ENCODE assay signal across 8 cellular contexts in genomic region chr7:88344956-88345832, GRCh38. TPM values are rescaled to one million over a fixed set of nuclear protein-coding genes. Genes with fewer than 3 reads are reported as not detected.
DNase-seq lines count a peak whose midpoint lies in the region; ATAC-seq, FAIRE-seq and TF ChIP-seq lines count a peak whose summit lies in the region.

No MANE protein-coding gene starts in this region.

- H2AFZ ChIP-seq in HCT116 (ENCODE audit: low read depth, low read length, poor library complexity, severe bottlenecking) (peak overlapping the region; percentile 55), endothelial cell of umbilical vein (ENCODE audit: low read depth, low read length) (no peak overlapping the region)

- ATAC-seq in HCT116 (peak; percentile 99), GM19328 (IDR thresholded peaks at IDR 0.05; ENCODE audit: unreplicated experiment) (no peak)

- H3K27ac ChIP-seq in HCT116 (ENCODE audit: low read depth, low read length) (no peak overlapping the region), endothelial cell of umbilical vein (ENCODE audit: insufficient read depth, low read depth, low read length) (no peak overlapping the region)

- FAIRE-seq in endothelial cell of umbilical vein (lab: Jason Lieb, UNC) = peak; percentile 85

- no peaks in the 10 kb centered on the region for H3K9me2 ChIP-seq in HCT116 (ENCODE audit: insufficient read depth)

- H4K20me1 ChIP-seq in HCT116 (ENCODE audit: insufficient read depth) (no peaks in the 10 kb centered on the region), endothelial cell of umbilical vein (replicated peaks; ENCODE audit: control insufficient read depth, extremely low read depth, insufficient read depth, low read length) (no peaks in the 10 kb centered on the region)

- POLR2A ChIA-PET in HCT116 (lab: Charles Lee) = no interaction called here
- POLR2A ChIA-PET in endothelial cell of umbilical vein (lab: Charles Lee) = no interaction called here

- H3K27me3 ChIP-seq in HCT116 (ENCODE audit: insufficient read depth, low read length) (no peaks in the 10 kb centered on the region), endothelial cell of umbilical vein (ENCODE audit: control insufficient read depth in 2 of 2, insufficient read depth in 2 of 2, low read length in 2 of 2) (peaks cover 0 to 5% of the 10 kb centered on the region in 2 experiments)

- RAD21 ChIA-PET in HCT116 (lab: Charles Lee; ENCODE audit: low non-redundant PET in 1 of 2, low total read pairs in 2 of 2, uncharacterized antibody in 2 of 2, unreplicated experiment in 2 of 2) = interaction anchor here in 1 of 2 experiments (0.9 to 1.0 kb wide), 2 partner anchors 12 to 201 kb away, joined by 3 read pairs; no protein-coding TSS in a partner anchor

- dilution Hi-C loops in endothelial cell of umbilical vein (cut with MboI; ENCODE audit: extremely low pct_ligation_motif_present, low sequenced_read_pairs) = no loop called here

- TF ChIP-seq CTCF in HCT116 (IDR thresholded peaks at IDR 0.05 in 2 of 3, conservative IDR thresholded peaks at IDR 0.05 in 1 of 3; ENCODE audit: borderline replicate concordance in 1 of 3, insufficient read depth in 1 of 3, low read depth in 2 of 3, low read length in 2 of 3) = peak; percentile 26 to 66 (median 52); a peak in 5 of 6 replicates
- peak; percentile 35 to 69 for TF ChIP-seq CTCF in endothelial cell of umbilical vein (IDR thresholded peaks at IDR 0.05; ENCODE audit: extremely low read depth in 1 of 2, insufficient read depth in 1 of 2, low read depth in 1 of 2, low read length in 2 of 2)

- TF ChIP-seq POLR2A in HCT116 (IDR thresholded peaks at IDR 0.05; ENCODE audit: borderline replicate concordance, extremely low read depth, insufficient read depth, insufficient read length) (no peak), endothelial cell of umbilical vein (IDR thresholded peaks at IDR 0.05; ENCODE audit: low read depth, low read length) (no peak)

- H3K9me1 ChIP-seq in endothelial cell of umbilical vein (replicated peaks; ENCODE audit: control insufficient read depth, extremely low read depth, insufficient read depth, low read length) = no peaks in the 10 kb centered on the region

- CTCF ChIA-PET in HCT116 (lab: Charles Lee) = interaction anchor here (0.7 to 2.0 kb wide), 3 partner anchors 12 to 118 kb away, joined by 3 to 19 read pairs (median 5); no protein-coding TSS in a partner anchor
- CTCF ChIA-PET in endothelial cell of umbilical vein (lab: Charles Lee) = interaction anchor here (0.6 to 2.9 kb wide), 19 partner anchors 9 to 1278 kb away, joined by 3 to 56 read pairs (median 4); no protein-coding TSS in a partner anchor

- intact Hi-C loops in HCT116 (cut with micrococcal nuclease) (no loop called here), endothelial cell of umbilical vein (cut with micrococcal nuclease) (no loop called here)

- H3K36me3 ChIP-seq in HCT116 (ENCODE audit: control insufficient read depth in 1 of 2, insufficient read depth in 2 of 2, low read length in 2 of 2) (no peaks in the 10 kb centered on the region), endothelial cell of umbilical vein (ENCODE audit: control insufficient read depth in 2 of 2, extremely low read depth in 1 of 2, insufficient read depth in 2 of 2, low read length in 2 of 2) (no peaks in the 10 kb centered on the region)

- H3K9me3 ChIP-seq in HCT116 (ENCODE audit: control insufficient read depth in 1 of 2, insufficient read depth in 1 of 2, low read depth in 1 of 2, low read length in 2 of 2) (no peaks in the 10 kb centered on the region), endothelial cell of umbilical vein (replicated peaks; ENCODE audit: control insufficient read depth, insufficient read depth, low read length) (no peaks in the 10 kb centered on the region)

- BruUV-seq in HCT116 (replicated peaks; lab: Mats Ljungman, UMichigan) (no TSS peak), endothelial cell of umbilical vein (replicated peaks; lab: Mats Ljungman, UMichigan) (no TSS peak)

- no peaks in the 10 kb centered on the region for H3K79me2 ChIP-seq in HCT116 (ENCODE audit: insufficient read depth, low read length)
- no peaks in the 10 kb centered on the region for H3K79me2 ChIP-seq in endothelial cell of umbilical vein (ENCODE audit: control insufficient read depth, insufficient read depth, low read length)

- H3K4me2 ChIP-seq in HCT116 (ENCODE audit: low read length) = peak overlapping the region; percentile 30
- H3K4me2 ChIP-seq in endothelial cell of umbilical vein (ENCODE audit: insufficient read depth, low read length) = no peak overlapping the region

- no peaks in the 10 kb centered on the region for H3K4me1 ChIP-seq in HCT116 (ENCODE audit: control insufficient read depth in 1 of 2, insufficient read depth in 2 of 2, low read length in 2 of 2)
- no peaks in the 10 kb centered on the region for H3K4me1 ChIP-seq in endothelial cell of umbilical vein (ENCODE audit: control insufficient read depth, extremely low read depth, insufficient read depth, low read length)

- no peak overlapping the region for H3K4me3 ChIP-seq in HCT116 (replicated peaks in 1 of 2; ENCODE audit: low read depth in 1 of 2, low read length in 2 of 2)
- H3K4me3 ChIP-seq in endothelial cell of umbilical vein (replicated peaks in 1 of 3; ENCODE audit: insufficient read depth in 1 of 3, low read depth in 1 of 3, low read length in 3 of 3) = no peak overlapping the region

- DNase-seq in ELR (ENCODE audit: low read depth) (peak; percentile 5), HCT116 (ENCODE audit: low read depth, low spot score) (peak; percentile 23), NOMO-1 (lab: John Stamatoyannopoulos, UW; ENCODE audit: unreplicated experiment in 2 of 2) (peak; percentile 71 to 77), endothelial cell of umbilical vein (ENCODE audit: low read depth, low spot score) (peak; percentile 25), mucosa of gallbladder (ENCODE audit: low spot score) (peak; percentile 44), NCI-H1694 (lab: John Stamatoyannopoulos, UW) (no peak)
- DNase-seq in stimulated activated CD4-positive, alpha-beta T cell treated with anti-CD3 and anti-CD28 coated beads, Interleukin-2, amount 100 ng/mL, for 48 hours = no peak

- TF ChIP-seq RAD21 in HCT116 (IDR thresholded peaks at IDR 0.05; ENCODE audit: low read depth) = peak; percentile 59

- H3K9ac ChIP-seq in HCT116 (ENCODE audit: low read length) (no peak overlapping the region), endothelial cell of umbilical vein (replicated peaks; ENCODE audit: extremely low read depth, insufficient read depth, low read length) (no peak overlapping the region)

TF ChIP-seq in HCT116, 20 proteins besides CTCF, POLR2A, EP300 and RAD21:
- no peak for TF ChIP-seq JUND (IDR thresholded peaks at IDR 0.05)
- no peak for TF ChIP-seq ELF1 (IDR thresholded peaks at IDR 0.05; ENCODE audit: borderline replicate concordance, low read depth)
- TF ChIP-seq POLR2AphosphoS5 (IDR thresholded peaks at IDR 0.05; ENCODE audit: low read depth, low read length) = no peak
- no peak for TF ChIP-seq CEBPB (IDR thresholded peaks at IDR 0.05; ENCODE audit: low read depth)
- no peak for TF ChIP-seq TCF7L2 (IDR thresholded peaks at IDR 0.05; ENCODE audit: borderline replicate concordance, extremely low read depth, insufficient read depth, insufficient read length)
- no peak for TF ChIP-seq SRF (IDR thresholded peaks at IDR 0.05; ENCODE audit: low read depth)
- TF ChIP-seq CBX3 (IDR thresholded peaks at IDR 0.05; ENCODE audit: low read depth) = no peak
- no peak for TF ChIP-seq FOSL1 (IDR thresholded peaks at IDR 0.05; ENCODE audit: low read depth)
- no peak for TF ChIP-seq YY1 (IDR thresholded peaks at IDR 0.05; ENCODE audit: extremely low read depth, insufficient replicate concordance, low read depth, low read length)

TF ChIP-seq in endothelial cell of umbilical vein, 7 proteins besides CTCF, POLR2A, EP300 and RAD21:
- TF ChIP-seq MAX (IDR thresholded peaks at IDR 0.05; ENCODE audit: insufficient read depth, insufficient read length) = no peak
- no peak for TF ChIP-seq POLR2AphosphoS5 (IDR thresholded peaks at IDR 0.05; ENCODE audit: insufficient read depth, low read depth, low read length)
- no peak for TF ChIP-seq GATA2 (IDR thresholded peaks at IDR 0.05; ENCODE audit: insufficient read depth, insufficient read length, low read depth, low read length)
- no peak for TF ChIP-seq FOS (IDR thresholded peaks at IDR 0.05; ENCODE audit: borderline replicate concordance, insufficient read depth, low read length)
- TF ChIP-seq MYC (IDR thresholded peaks at IDR 0.05; ENCODE audit: low read depth, low read length) = no peak
- TF ChIP-seq JUN (IDR thresholded peaks at IDR 0.05; ENCODE audit: borderline replicate concordance, insufficient read depth, insufficient read length, low read depth) = no peak
- no peak for TF ChIP-seq EZH2 (IDR thresholded peaks at IDR 0.05; ENCODE audit: borderline replicate concordance, low read depth, low read length, severe bottlenecking)

RNA-seq across cellular contexts. Expression of gene STEAP4, which starts 38.5 kb away (rescaled TPM):
- total RNA-seq in HCT116 (2021; ENCODE audit: unreplicated experiment) (0.15 TPM), endothelial cell of umbilical vein (not detected in 2 replicates), mucosa of gallbladder (9.8 TPM)
- polyA plus RNA-seq in HCT116 (2012) = 0.01 and 0.04 TPM in 2 replicates
- polyA plus RNA-seq in endothelial cell of umbilical vein = not detected in 2 replicates
- not detected in 2 replicates for polyA plus RNA-seq in endothelial cell of umbilical vein (2011; cell fraction: cytosol; rRNA removed)
- polyA plus RNA-seq in endothelial cell of umbilical vein (2011; cell fraction: nucleus; rRNA removed) = not detected in 2 replicates
- not detected in 2 replicates for polyA plus RNA-seq in endothelial cell of umbilical vein (2012)
- not detected in 2 replicates for polyA minus RNA-seq in endothelial cell of umbilical vein
- polyA minus RNA-seq in endothelial cell of umbilical vein (2011; cell fraction: cytosol; rRNA and poly(A)+ RNA removed) = 4.5 TPM
- polyA minus RNA-seq in endothelial cell of umbilical vein (2011; cell fraction: nucleus; rRNA and poly(A)+ RNA removed) = not detected in 2 replicates

Comparison
In these comparisons a context has a peak if more than half of its experiments do, and no peak if none do; other contexts are left out.
1. DNase-seq: peak in ELR (single experiment), HCT116 (single experiment), NOMO-1 (2 of 2), endothelial cell of umbilical vein (single experiment) and mucosa of gallbladder (single experiment); none in NCI-H1694 (single experiment) and stimulated activated CD4-positive, alpha-beta T cell treated with anti-CD3 and anti-CD28 coated beads, Interleukin-2, amount 100 ng/mL, for 48 hours (0 of 2).